In the genomic region with DNA sequence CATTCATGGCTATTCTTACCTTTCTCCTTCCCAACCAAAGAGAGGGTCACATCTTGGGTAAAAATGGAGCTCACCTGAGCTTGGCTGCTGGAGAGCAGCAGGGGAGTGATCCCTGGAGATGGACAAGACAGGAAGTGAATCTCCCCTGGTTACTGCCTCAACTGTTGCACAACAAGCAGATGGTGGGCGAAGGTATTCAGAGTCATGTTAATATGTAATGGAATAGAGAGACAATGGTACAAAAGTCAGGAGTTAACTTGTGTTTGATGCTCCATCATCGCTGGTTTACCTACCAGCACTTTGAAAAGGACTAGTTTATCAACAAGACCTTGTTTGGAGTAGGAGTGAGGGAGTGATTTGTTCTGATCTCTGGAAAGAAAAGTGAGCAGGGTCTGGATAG, we compare ENCODE assay signal across 1 cellular context.
TF ChIP-seq lines count a peak whose summit lies in the region.

No MANE protein-coding gene starts in this region.

TF ChIP-seq in HepG2, 621 proteins besides CTCF, POLR2A, EP300 and RAD21 (continued from another document and continues in another):
- TF ChIP-seq, protein P1, sequence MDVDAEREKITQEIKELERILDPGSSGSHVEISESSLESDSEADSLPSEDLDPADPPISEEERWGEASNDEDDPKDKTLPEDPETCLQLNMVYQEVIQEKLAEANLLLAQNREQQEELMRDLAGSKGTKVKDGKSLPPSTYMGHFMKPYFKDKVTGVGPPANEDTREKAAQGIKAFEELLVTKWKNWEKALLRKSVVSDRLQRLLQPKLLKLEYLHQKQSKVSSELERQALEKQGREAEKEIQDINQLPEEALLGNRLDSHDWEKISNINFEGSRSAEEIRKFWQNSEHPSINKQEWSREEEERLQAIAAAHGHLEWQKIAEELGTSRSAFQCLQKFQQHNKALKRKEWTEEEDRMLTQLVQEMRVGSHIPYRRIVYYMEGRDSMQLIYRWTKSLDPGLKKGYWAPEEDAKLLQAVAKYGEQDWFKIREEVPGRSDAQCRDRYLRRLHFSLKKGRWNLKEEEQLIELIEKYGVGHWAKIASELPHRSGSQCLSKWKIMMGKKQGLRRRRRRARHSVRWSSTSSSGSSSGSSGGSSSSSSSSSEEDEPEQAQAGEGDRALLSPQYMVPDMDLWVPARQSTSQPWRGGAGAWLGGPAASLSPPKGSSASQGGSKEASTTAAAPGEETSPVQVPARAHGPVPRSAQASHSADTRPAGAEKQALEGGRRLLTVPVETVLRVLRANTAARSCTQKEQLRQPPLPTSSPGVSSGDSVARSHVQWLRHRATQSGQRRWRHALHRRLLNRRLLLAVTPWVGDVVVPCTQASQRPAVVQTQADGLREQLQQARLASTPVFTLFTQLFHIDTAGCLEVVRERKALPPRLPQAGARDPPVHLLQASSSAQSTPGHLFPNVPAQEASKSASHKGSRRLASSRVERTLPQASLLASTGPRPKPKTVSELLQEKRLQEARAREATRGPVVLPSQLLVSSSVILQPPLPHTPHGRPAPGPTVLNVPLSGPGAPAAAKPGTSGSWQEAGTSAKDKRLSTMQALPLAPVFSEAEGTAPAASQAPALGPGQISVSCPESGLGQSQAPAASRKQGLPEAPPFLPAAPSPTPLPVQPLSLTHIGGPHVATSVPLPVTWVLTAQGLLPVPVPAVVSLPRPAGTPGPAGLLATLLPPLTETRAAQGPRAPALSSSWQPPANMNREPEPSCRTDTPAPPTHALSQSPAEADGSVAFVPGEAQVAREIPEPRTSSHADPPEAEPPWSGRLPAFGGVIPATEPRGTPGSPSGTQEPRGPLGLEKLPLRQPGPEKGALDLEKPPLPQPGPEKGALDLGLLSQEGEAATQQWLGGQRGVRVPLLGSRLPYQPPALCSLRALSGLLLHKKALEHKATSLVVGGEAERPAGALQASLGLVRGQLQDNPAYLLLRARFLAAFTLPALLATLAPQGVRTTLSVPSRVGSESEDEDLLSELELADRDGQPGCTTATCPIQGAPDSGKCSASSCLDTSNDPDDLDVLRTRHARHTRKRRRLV (CRISPR knock-in tag; IDR thresholded peaks at IDR 0.05): no peak
- TF ChIP-seq, protein P2, sequence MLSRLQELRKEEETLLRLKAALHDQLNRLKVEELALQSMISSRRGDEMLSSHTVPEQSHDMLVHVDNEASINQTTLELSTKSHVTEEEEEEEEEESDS (CRISPR knock-in tag; IDR thresholded peaks at IDR 0.05; ENCODE audit: borderline replicate concordance): no peak
- no peak for TF ChIP-seq TAF1 (CRISPR knock-in tag; IDR thresholded peaks at IDR 0.05)
- no peak for TF ChIP-seq MBD4 (IDR thresholded peaks at IDR 0.05; ENCODE audit: borderline replicate concordance, low read length)
- no peak for TF ChIP-seq ZNF660 (CRISPR knock-in tag; IDR thresholded peaks at IDR 0.05; ENCODE audit: borderline replicate concordance, low read depth)
- TF ChIP-seq, protein P3, sequence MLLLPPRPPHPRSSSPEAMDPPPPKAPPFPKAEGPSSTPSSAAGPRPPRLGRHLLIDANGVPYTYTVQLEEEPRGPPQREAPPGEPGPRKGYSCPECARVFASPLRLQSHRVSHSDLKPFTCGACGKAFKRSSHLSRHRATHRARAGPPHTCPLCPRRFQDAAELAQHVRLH (CRISPR knock-in tag; IDR thresholded peaks at IDR 0.05; ENCODE audit: borderline replicate concordance, low read depth): no peak
- TF ChIP-seq, protein P4, sequence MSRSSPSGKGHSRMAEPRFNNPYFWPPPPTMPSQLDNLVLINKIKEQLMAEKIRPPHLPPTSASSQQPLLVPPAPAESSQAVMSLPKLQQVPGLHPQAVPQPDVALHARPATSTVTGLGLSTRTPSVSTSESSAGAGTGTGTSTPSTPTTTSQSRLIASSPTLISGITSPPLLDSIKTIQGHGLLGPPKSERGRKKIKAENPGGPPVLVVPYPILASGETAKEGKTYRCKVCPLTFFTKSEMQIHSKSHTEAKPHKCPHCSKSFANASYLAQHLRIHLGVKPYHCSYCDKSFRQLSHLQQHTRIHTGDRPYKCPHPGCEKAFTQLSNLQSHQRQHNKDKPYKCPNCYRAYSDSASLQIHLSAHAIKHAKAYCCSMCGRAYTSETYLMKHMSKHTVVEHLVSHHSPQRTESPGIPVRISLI (CRISPR knock-in tag; IDR thresholded peaks at IDR 0.05; ENCODE audit: borderline replicate concordance): 0 out of 2 replicates have a peak, but pooled peaks have one; percentile 38
- TF ChIP-seq SETDB1 (CRISPR knock-in tag; IDR thresholded peaks at IDR 0.05; ENCODE audit: borderline replicate concordance): no peak
- TF ChIP-seq CEBPB (IDR thresholded peaks at IDR 0.05; ENCODE audit: borderline replicate concordance, low read depth, low read length): peak; percentile 90
- TF ChIP-seq NR3C1 (CRISPR knock-in tag; IDR thresholded peaks at IDR 0.05): no peak
- TF ChIP-seq SOX13 (IDR thresholded peaks at IDR 0.05): 0 out of 2 replicates have a peak, but pooled peaks have one; percentile 34
- TF ChIP-seq SOX13 (CRISPR knock-in tag; conservative IDR thresholded peaks at IDR 0.05 in 1 of 2, IDR thresholded peaks at IDR 0.05 in 1 of 2): peak in 1 of 2 experiments; percentile 52; a peak in 1 of 4 replicates
- no peak for TF ChIP-seq IRF2 (CRISPR knock-in tag; IDR thresholded peaks at IDR 0.05)
- TF ChIP-seq, protein P5, sequence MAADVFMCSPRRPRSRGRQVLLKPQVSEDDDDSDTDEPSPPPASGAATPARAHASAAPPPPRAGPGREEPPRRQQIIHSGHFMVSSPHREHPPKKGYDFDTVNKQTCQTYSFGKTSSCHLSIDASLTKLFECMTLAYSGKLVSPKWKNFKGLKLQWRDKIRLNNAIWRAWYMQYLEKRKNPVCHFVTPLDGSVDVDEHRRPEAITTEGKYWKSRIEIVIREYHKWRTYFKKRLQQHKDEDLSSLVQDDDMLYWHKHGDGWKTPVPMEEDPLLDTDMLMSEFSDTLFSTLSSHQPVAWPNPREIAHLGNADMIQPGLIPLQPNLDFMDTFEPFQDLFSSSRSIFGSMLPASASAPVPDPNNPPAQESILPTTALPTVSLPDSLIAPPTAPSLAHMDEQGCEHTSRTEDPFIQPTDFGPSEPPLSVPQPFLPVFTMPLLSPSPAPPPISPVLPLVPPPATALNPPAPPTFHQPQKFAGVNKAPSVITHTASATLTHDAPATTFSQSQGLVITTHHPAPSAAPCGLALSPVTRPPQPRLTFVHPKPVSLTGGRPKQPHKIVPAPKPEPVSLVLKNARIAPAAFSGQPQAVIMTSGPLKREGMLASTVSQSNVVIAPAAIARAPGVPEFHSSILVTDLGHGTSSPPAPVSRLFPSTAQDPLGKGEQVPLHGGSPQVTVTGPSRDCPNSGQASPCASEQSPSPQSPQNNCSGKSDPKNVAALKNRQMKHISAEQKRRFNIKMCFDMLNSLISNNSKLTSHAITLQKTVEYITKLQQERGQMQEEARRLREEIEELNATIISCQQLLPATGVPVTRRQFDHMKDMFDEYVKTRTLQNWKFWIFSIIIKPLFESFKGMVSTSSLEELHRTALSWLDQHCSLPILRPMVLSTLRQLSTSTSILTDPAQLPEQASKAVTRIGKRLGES (CRISPR knock-in tag; IDR thresholded peaks at IDR 0.05; ENCODE audit: borderline replicate concordance): no peak
- no peak for TF ChIP-seq CREM (IDR thresholded peaks at IDR 0.05)
- no peak for TF ChIP-seq CREM (CRISPR knock-in tag; IDR thresholded peaks at IDR 0.05)
- TF ChIP-seq GTF3A (CRISPR knock-in tag; conservative IDR thresholded peaks at IDR 0.05): no peak
- TF ChIP-seq ZNF644 (CRISPR knock-in tag; IDR thresholded peaks at IDR 0.05; ENCODE audit: low read depth): peak; percentile 51; the same call in 1 of the 2 replicates
- TF ChIP-seq ZNF431 (CRISPR knock-in tag; IDR thresholded peaks at IDR 0.05; ENCODE audit: borderline replicate concordance, low read depth): no peak
- TF ChIP-seq, protein P6, sequence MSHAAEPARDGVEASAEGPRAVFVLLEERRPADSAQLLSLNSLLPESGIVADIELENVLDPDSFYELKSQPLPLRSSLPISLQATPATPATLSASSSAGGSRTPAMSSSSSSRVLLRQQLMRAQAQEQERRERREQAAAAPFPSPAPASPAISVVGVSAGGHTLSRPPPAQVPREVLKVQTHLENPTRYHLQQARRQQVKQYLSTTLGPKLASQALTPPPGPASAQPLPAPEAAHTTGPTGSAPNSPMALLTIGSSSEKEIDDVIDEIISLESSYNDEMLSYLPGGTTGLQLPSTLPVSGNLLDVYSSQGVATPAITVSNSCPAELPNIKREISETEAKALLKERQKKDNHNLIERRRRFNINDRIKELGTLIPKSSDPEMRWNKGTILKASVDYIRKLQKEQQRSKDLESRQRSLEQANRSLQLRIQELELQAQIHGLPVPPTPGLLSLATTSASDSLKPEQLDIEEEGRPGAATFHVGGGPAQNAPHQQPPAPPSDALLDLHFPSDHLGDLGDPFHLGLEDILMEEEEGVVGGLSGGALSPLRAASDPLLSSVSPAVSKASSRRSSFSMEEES (CRISPR knock-in tag; IDR thresholded peaks at IDR 0.05): no peak
- no peak for TF ChIP-seq STAG1 (CRISPR knock-in tag; IDR thresholded peaks at IDR 0.05)
- TF ChIP-seq TOPORS (CRISPR knock-in tag; IDR thresholded peaks at IDR 0.05): no peak
- TF ChIP-seq ZSCAN12 (CRISPR knock-in tag; IDR thresholded peaks at IDR 0.05): no peak
- no peak for TF ChIP-seq HNRNPUL1 (IDR thresholded peaks at IDR 0.05; ENCODE audit: low read depth, low read length)
- TF ChIP-seq NCOA1 (CRISPR knock-in tag; IDR thresholded peaks at IDR 0.05): no peak
- TF ChIP-seq ZBTB21 (CRISPR knock-in tag; IDR thresholded peaks at IDR 0.05): no peak
- TF ChIP-seq ZNF775 (CRISPR knock-in tag; IDR thresholded peaks at IDR 0.05; ENCODE audit: borderline replicate concordance): no peak
- TF ChIP-seq ZNF263 (CRISPR knock-in tag; IDR thresholded peaks at IDR 0.05): no peak; the same call in 1 of the 2 replicates
- TF ChIP-seq, protein P7, sequence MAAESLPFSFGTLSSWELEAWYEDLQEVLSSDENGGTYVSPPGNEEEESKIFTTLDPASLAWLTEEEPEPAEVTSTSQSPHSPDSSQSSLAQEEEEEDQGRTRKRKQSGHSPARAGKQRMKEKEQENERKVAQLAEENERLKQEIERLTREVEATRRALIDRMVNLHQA (CRISPR knock-in tag; IDR thresholded peaks at IDR 0.05): no peak
- TF ChIP-seq ZMYM4 (CRISPR knock-in tag; IDR thresholded peaks at IDR 0.05): 0 out of 2 replicates have a peak, but pooled peaks have one; percentile 36
- no peak for TF ChIP-seq CBFB (CRISPR knock-in tag; IDR thresholded peaks at IDR 0.05)
- TF ChIP-seq EZH2 (conservative IDR thresholded peaks at IDR 0.05; ENCODE audit: low read depth, low read length): no peak
- TF ChIP-seq, protein P8, sequence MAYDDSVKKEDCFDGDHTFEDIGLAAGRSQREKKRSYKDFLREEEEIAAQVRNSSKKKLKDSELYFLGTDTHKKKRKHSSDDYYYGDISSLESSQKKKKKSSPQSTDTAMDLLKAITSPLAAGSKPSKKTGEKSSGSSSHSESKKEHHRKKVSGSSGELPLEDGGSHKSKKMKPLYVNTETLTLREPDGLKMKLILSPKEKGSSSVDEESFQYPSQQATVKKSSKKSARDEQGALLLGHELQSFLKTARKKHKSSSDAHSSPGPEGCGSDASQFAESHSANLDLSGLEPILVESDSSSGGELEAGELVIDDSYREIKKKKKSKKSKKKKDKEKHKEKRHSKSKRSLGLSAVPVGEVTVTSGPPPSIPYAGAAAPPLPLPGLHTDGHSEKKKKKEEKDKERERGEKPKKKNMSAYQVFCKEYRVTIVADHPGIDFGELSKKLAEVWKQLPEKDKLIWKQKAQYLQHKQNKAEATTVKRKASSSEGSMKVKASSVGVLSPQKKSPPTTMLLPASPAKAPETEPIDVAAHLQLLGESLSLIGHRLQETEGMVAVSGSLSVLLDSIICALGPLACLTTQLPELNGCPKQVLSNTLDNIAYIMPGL (CRISPR knock-in tag; IDR thresholded peaks at IDR 0.05; ENCODE audit: borderline replicate concordance in 1 of 2, low read depth in 1 of 2): no peak
- no peak for TF ChIP-seq ZNF30 (CRISPR knock-in tag; IDR thresholded peaks at IDR 0.05)
- TF ChIP-seq, protein P9, sequence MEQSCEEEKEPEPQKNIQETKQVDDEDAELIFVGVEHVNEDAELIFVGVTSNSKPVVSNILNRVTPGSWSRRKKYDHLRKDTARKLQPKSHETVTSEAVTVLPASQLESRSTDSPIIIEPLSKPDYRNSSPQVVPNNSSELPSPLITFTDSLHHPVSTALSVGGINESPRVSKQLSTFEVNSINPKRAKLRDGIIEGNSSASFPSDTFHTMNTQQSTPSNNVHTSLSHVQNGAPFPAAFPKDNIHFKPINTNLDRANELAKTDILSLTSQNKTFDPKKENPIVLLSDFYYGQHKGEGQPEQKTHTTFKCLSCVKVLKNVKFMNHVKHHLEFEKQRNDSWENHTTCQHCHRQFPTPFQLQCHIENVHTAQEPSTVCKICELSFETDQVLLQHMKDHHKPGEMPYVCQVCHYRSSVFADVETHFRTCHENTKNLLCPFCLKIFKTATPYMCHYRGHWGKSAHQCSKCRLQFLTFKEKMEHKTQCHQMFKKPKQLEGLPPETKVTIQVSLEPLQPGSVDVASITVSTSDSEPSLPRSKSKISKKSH (CRISPR knock-in tag; IDR thresholded peaks at IDR 0.05; ENCODE audit: borderline replicate concordance): no peak
- TF ChIP-seq, protein P10, sequence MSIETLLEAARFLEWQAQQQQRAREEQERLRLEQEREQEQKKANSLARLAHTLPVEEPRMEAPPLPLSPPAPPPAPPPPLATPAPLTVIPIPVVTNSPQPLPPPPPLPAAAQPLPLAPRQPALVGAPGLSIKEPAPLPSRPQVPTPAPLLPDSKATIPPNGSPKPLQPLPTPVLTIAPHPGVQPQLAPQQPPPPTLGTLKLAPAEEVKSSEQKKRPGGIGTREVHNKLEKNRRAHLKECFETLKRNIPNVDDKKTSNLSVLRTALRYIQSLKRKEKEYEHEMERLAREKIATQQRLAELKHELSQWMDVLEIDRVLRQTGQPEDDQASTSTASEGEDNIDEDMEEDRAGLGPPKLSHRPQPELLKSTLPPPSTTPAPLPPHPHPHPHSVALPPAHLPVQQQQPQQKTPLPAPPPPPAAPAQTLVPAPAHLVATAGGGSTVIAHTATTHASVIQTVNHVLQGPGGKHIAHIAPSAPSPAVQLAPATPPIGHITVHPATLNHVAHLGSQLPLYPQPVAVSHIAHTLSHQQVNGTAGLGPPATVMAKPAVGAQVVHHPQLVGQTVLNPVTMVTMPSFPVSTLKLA (IDR thresholded peaks at IDR 0.05): no peak
- TF ChIP-seq, protein P11, sequence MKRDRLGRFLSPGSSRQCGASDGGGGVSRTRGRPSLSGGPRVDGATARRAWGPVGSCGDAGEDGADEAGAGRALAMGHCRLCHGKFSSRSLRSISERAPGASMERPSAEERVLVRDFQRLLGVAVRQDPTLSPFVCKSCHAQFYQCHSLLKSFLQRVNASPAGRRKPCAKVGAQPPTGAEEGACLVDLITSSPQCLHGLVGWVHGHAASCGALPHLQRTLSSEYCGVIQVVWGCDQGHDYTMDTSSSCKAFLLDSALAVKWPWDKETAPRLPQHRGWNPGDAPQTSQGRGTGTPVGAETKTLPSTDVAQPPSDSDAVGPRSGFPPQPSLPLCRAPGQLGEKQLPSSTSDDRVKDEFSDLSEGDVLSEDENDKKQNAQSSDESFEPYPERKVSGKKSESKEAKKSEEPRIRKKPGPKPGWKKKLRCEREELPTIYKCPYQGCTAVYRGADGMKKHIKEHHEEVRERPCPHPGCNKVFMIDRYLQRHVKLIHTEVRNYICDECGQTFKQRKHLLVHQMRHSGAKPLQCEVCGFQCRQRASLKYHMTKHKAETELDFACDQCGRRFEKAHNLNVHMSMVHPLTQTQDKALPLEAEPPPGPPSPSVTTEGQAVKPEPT (CRISPR knock-in tag; IDR thresholded peaks at IDR 0.05; ENCODE audit: low read depth): no peak
- TF ChIP-seq GABPA (IDR thresholded peaks at IDR 0.05; ENCODE audit: low read depth, low read length): no peak
- 0 out of 2 replicates have a peak, but pooled peaks have one; percentile 13 for TF ChIP-seq GABPA (CRISPR knock-in tag; IDR thresholded peaks at IDR 0.05; ENCODE audit: low read depth)
- TF ChIP-seq ELF3 (CRISPR knock-in tag; IDR thresholded peaks at IDR 0.05): 0 out of 2 replicates have a peak, but pooled peaks have one; percentile 21
- no peak for TF ChIP-seq ZNF839 (CRISPR knock-in tag; IDR thresholded peaks at IDR 0.05; ENCODE audit: borderline replicate concordance)
- TF ChIP-seq ZNF543 (CRISPR knock-in tag; IDR thresholded peaks at IDR 0.05): no peak
- no peak for TF ChIP-seq KLF12 (CRISPR knock-in tag; IDR thresholded peaks at IDR 0.05; ENCODE audit: borderline replicate concordance)
- TF ChIP-seq ZSCAN21 (CRISPR knock-in tag; IDR thresholded peaks at IDR 0.05; ENCODE audit: borderline replicate concordance): no peak
